9 cellular contexts compared by ENCODE assay signal in the genomic region with DNA sequence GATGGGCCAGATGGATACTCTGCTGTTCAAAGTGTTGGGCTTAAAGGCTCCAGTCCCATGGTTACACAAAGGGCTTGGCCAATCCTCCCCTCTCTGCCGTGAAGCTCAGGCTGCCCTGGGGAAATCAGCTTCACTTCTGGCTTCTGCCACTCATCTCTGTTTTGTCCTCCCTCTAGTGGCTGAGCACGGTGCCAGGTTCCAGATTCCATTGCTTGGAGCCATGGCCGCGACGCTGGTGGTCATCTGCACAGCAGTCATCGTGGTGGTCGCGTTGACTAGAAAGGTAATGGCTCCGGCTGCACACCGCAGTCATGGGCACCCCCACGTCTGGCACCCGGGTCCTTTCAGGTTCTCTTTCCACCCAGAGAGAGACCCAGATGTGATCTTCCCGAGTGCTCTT. TPM values are rescaled to one million over a fixed set of nuclear protein-coding genes. Genes with fewer than 3 reads are reported as not detected.
A peak's percentile ranks its signal among the peaks of the same experiment; 100 is the strongest.
DNase-seq lines count a peak whose midpoint lies in the region; ATAC-seq and TF ChIP-seq lines count a peak whose summit lies in the region.
"Had no signal": no experiment of that assay in that cellular context is flagged by ENCODE, and none has a peak within 500 bp of the region (broad histone marks: within the 10 kb centered on the region; RNA-seq: fewer than 3 reads in every experiment).

No MANE protein-coding gene starts in this region.

- H4K20me1 ChIP-seq in OCI-LY7 (ENCODE audit: insufficient read depth, low read length) = no peaks in the 10 kb centered on the region

- H3K36me3 Mint-ChIP-seq in natural killer cell = peaks cover 15% of the 10 kb centered on the region

- CTCF ChIA-PET in BJ (lab: Yijun Ruan, JAX) (interaction anchor here (0.8 to 2.9 kb wide), 3 partner anchors 8 to 11 kb away, joined by 3 to 13 read pairs (median 4); no protein-coding TSS in a partner anchor), OCI-LY7 (lab: Charles Lee; ENCODE audit: unreplicated experiment) (no interaction called here)

- TF ChIP-seq CTCF in BJ (IDR thresholded peaks at IDR 0.05; ENCODE audit: insufficient read depth, low read depth, low read length) = peak; percentile 44
- TF ChIP-seq CTCF in OCI-LY7 (conservative IDR thresholded peaks at IDR 0.05; ENCODE audit: low read length) = peak; percentile 48
- TF ChIP-seq CTCF in natural killer cell (IDR thresholded peaks at IDR 0.05) = peak; percentile 43
- TF ChIP-seq CTCF in omental fat pad (IDR thresholded peaks at IDR 0.05) = no peak

- no peaks in the 10 kb centered on the region for H3K9me2 ChIP-seq in OCI-LY7 (ENCODE audit: insufficient read depth, low read length)

- POLR2A ChIA-PET in BJ (lab: Charles Lee) (no interaction called here), OCI-LY7 (lab: Charles Lee) (interaction anchor here (0.5 to 2.1 kb wide), 2 partner anchors 8 to 169 kb away, joined by 4 to 7 read pairs; no protein-coding TSS in a partner anchor)

- H3K4me3 ChIP-seq in BJ (ENCODE audit: low read depth, low read length) (no peak overlapping the region), OCI-LY7 (ENCODE audit: low read depth, low read length, poor library complexity, severe bottlenecking) (no peak overlapping the region)
- H3K4me3 ChIP-seq: gastrocnemius medialis had no signal

- no peak overlapping the region for H2AFZ ChIP-seq in OCI-LY7 (ENCODE audit: low read length)

- H3K36me3 ChIP-seq in BJ (ENCODE audit: control insufficient read depth, insufficient read depth, low read length) (no peaks in the 10 kb centered on the region), OCI-LY7 (ENCODE audit: insufficient read depth, low read length) (no peaks in the 10 kb centered on the region)
- H3K36me3 ChIP-seq: gastrocnemius medialis had no signal

- intact Hi-C loops in OCI-LY7 (cut with micrococcal nuclease; ENCODE audit: unreplicated experiment) (loop anchor here (10.0 kb wide), 1 partner anchor 455 kb away; no protein-coding TSS in a partner anchor), natural killer cell (cut with micrococcal nuclease) (no loop called here)

- no peak overlapping the region for H3K27ac ChIP-seq in OCI-LY7 (ENCODE audit: low read depth, low read length, poor library complexity, severe bottlenecking)
- H3K27ac ChIP-seq: gastrocnemius medialis had no signal

- H3K27me3 Mint-ChIP-seq in natural killer cell (ENCODE audit: low read depth in 2 of 2) = no peaks in the 10 kb centered on the region

- no peak overlapping the region for H3K4me2 ChIP-seq in OCI-LY7 (ENCODE audit: low read length)

- no peak for DNase-seq in BJ (ENCODE audit: low read depth)
- no peak for DNase-seq in OCI-LY7 (ENCODE audit: low spot score)
- DNase-seq in T47D (ENCODE audit: low read depth in 1 of 2, low spot score in 1 of 2) = peak; percentile 50 to 61
- DNase-seq in natural killer cell = peak; percentile 26
- DNase-seq in cerebellum (ENCODE audit: low spot score) = no peak
- no peak for DNase-seq in omental fat pad (ENCODE audit: low spot score)
- no peak for DNase-seq in stimulated activated CD8-positive, alpha-beta memory T cell treated with anti-CD3 and anti-CD28 coated beads, Interleukin-4, amount 100 ng/mL, for 48 hours
- DNase-seq: gastrocnemius medialis had no signal

- H3K27me3 ChIP-seq in BJ (ENCODE audit: control insufficient read depth, insufficient read depth, low read length) = peaks cover 6% of the 10 kb centered on the region
- H3K27me3 ChIP-seq: gastrocnemius medialis had no signal

- peak overlapping the region; percentile 71 for H3K4me3 Mint-ChIP-seq in natural killer cell

- H3K9me3 ChIP-seq in OCI-LY7 (ENCODE audit: low read length) = no peaks in the 10 kb centered on the region
- H3K9me3 ChIP-seq: gastrocnemius medialis had no signal

- ATAC-seq in GM19035 (IDR thresholded peaks at IDR 0.05; ENCODE audit: unreplicated experiment) = peak; percentile 48
- peak; percentile 29 to 57 (median 48) for ATAC-seq in natural killer cell
- ATAC-seq in omental fat pad (ENCODE audit: low FRiP score) = no peak

- no peaks in the 10 kb centered on the region for H3K79me2 ChIP-seq in OCI-LY7 (ENCODE audit: insufficient read depth, low read depth, low read length)

- BruUV-seq in OCI-LY7 (replicated peaks; lab: Mats Ljungman, UMichigan) = no TSS peak

- peak overlapping the region; percentile 92 for H3K27ac Mint-ChIP-seq in natural killer cell

- H3K4me1 Mint-ChIP-seq in natural killer cell = peaks cover 76 to 79% of the 10 kb centered on the region in 2 donors

- H3K4me1 ChIP-seq in OCI-LY7 (ENCODE audit: insufficient read depth, low read length, poor library complexity, severe bottlenecking) = no peaks in the 10 kb centered on the region
- H3K4me1 ChIP-seq: gastrocnemius medialis had no signal

- H3K9me3 Mint-ChIP-seq in natural killer cell = no peaks in the 10 kb centered on the region

- in situ Hi-C loops in T47D (cut with HindIII; ENCODE audit: low pct_unique_long_range_greater_than_20kb, low sequenced_read_pairs) = no loop called here

RNA-seq across cellular contexts. Expression of gene TIGIT, which starts 5.6 kb away (rescaled TPM):
- polyA plus RNA-seq in BJ (2011; rRNA removed) = not detected in 2 replicates
- not detected in 2 replicates for polyA minus RNA-seq in BJ (2011; rRNA and poly(A)+ RNA removed)
- 0.35 TPM in 1 of 2 replicates, not detected in the other for total RNA-seq in OCI-LY7 (2014; rRNA removed; shearing (Covaris generic))
- 0.72 and 2.3 TPM in 2 replicates for total RNA-seq in OCI-LY7 (2022)
- 10 to 100 TPM; 24.9 to 52.3 (median 43.9) TPM for total RNA-seq in natural killer cell
- total RNA-seq in cerebellum = 0.45 TPM
- 1 to 10 TPM in 1 of 4 donors, under 1 TPM in 3; 0.19 to 1.8 (median 0.52) TPM for total RNA-seq in omental fat pad
- total RNA-seq: gastrocnemius medialis had no signal

Comparison
In these comparisons a context has a peak if more than half of its experiments do, and no peak if none do; other contexts are left out.
1. DNase-seq: peak in T47D (2 of 2) and natural killer cell (single experiment); none in BJ (single experiment), OCI-LY7 (single experiment), cerebellum (single experiment), omental fat pad (single experiment) and stimulated activated CD8-positive, alpha-beta memory T cell treated with anti-CD3 and anti-CD28 coated beads, Interleukin-4, amount 100 ng/mL, for 48 hours (single experiment).
2. CTCF ChIP-seq: peak in BJ (single experiment), OCI-LY7 (single experiment) and natural killer cell (single experiment); none in omental fat pad (0 of 3).
3. RNA of gene TIGIT, which starts 5.6 kb away (total RNA-seq): 24.9 to 52.3 TPM in natural killer cell; 0.35 to 2.3 TPM in OCI-LY7, 0.19 to 1.8 TPM in omental fat pad and 0.45 TPM in cerebellum (single experiment); every median in the first group is over 4 times any median in the second.